8 cellular contexts compared by ENCODE assay signal in the genomic region with DNA sequence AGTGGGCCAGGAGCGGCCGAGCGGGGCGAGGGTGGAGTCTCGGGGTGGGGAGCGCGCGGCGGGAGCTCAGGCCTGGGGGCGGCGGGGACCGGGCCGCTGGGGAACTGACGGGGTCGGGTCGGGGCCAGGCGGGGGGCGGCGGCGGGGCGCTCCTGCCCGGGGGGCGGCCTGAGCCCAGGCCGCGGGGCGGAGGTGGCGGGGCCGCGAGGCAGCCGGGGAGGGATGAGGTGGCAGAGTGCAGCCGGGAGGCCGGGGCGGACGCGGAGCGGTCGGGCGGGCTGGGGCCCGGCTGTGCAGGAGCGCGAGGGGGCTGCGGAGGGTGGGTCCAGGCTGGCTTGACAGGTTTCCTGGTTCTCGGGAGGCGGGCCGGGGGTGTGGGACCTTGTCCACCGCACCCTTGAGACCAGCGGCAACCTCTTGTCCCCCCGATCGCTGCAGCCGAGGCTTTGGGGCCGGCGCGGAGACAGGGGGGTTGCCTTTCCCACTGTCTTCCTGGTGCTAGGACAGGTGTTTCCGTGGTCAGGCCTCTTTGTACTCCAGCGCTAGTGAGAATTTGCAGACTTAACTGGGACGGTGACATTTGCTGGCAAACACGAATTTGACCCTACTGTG. TPM values are rescaled to one million over a fixed set of nuclear protein-coding genes. Genes with fewer than 3 reads are reported as not detected.
A peak's percentile ranks its signal among the peaks of the same experiment; 100 is the strongest.
DNase-seq lines count a peak whose midpoint lies in the region; ATAC-seq and TF ChIP-seq lines count a peak whose summit lies in the region.
"Not testable (repeated sequence)": the region's sequence is repeated elsewhere in the genome, so short reads cannot be mapped to it uniquely, and the experiment has no call there.

No MANE protein-coding gene starts in this region.

- DNase-seq in MM.1S (peak; percentile 26), iPS-NIHi7 (ENCODE audit: extremely low spot score) (peak; percentile 10), aorta (peak in 1 of 2 donors; percentile 63)
- DNase-seq in activated CD4-positive, alpha-beta T cell treated with anti-CD3 and anti-CD28 coated beads for 1 hour = peak; percentile 8
- not testable (repeated sequence) for DNase-seq in chondrocyte (ENCODE audit: low spot score); retinal pigment epithelial cell (ENCODE audit: low read depth)

- not testable (repeated sequence) for H3K4me1 ChIP-seq in MM.1S (ENCODE audit: low read length); aorta (ENCODE audit: control insufficient read depth in 1 of 2, insufficient read depth in 2 of 2, low read length in 2 of 2)

- H3K79me2 ChIP-seq in MM.1S (ENCODE audit: low read length) = peaks cover 43% of the 10 kb centered on the region

- H3K27ac ChIP-seq in MM.1S (ENCODE audit: low read length) = peak overlapping the region; percentile 52; the same call in 1 of the 2 replicates
- peak overlapping the region in 1 of 2 donors; percentile 74 for H3K27ac ChIP-seq in aorta (ENCODE audit: low read depth in 1 of 2, low read length in 2 of 2)

- intact Hi-C loops in aorta (cut with DNase I) = not testable (repeated sequence)

- not testable (repeated sequence) for H3K36me3 ChIP-seq in MM.1S (replicated peaks; ENCODE audit: insufficient read depth, low read length); aorta (ENCODE audit: control insufficient read depth in 1 of 2, insufficient read depth in 2 of 2, low read length in 1 of 2)

- peak overlapping the region; percentile 73 for H3K4me2 ChIP-seq in MM.1S (ENCODE audit: low read depth, low read length)

- not testable (repeated sequence) for H3K9me3 ChIP-seq in MM.1S (replicated peaks; ENCODE audit: insufficient read depth, low read length); aorta (ENCODE audit: control insufficient read depth, low read length)

- not testable (repeated sequence) for H3K36me3 Mint-ChIP-seq in chondrocyte (ENCODE audit: low read depth)

- H3K27me3 Mint-ChIP-seq in chondrocyte (ENCODE audit: low read depth) = not testable (repeated sequence)

- H3K9ac ChIP-seq in MM.1S (ENCODE audit: low read length) = peak overlapping the region; percentile 77

- H3K4me3 Mint-ChIP-seq in chondrocyte (ENCODE audit: unreplicated experiment) = peak overlapping the region; percentile 83

- H3K9me2 ChIP-seq in MM.1S (replicated peaks; ENCODE audit: insufficient read depth, low read length) = not testable (repeated sequence)

- H3K4me3 ChIP-seq in MM.1S (ENCODE audit: low read length) = peak overlapping the region; percentile 76
- H3K4me3 ChIP-seq in retinal pigment epithelial cell (ENCODE audit: low read length) = peak overlapping the region; percentile 68
- H3K4me3 ChIP-seq in aorta (ENCODE audit: low read length in 2 of 2) = peak overlapping the region; percentile 95 to 97

- not testable (repeated sequence) for H3F3A ChIP-seq in MM.1S (ENCODE audit: insufficient read depth, low read length)

- not testable (repeated sequence) for H4K20me1 ChIP-seq in MM.1S (ENCODE audit: insufficient read depth, low read length)

- peaks cover 12% of the 10 kb centered on the region for H3K4me1 Mint-ChIP-seq in chondrocyte (ENCODE audit: low read depth)

- WGBS in aorta, 2 donors = 1% methylated on average over 47 to 57 of the region's 57 CpGs

- H3K27me3 ChIP-seq in MM.1S (replicated peaks; ENCODE audit: insufficient read depth, low read length); aorta (ENCODE audit: control insufficient read depth in 1 of 2, insufficient read depth in 2 of 2, low read length in 1 of 2): not testable (repeated sequence)

- H3K27ac Mint-ChIP-seq in chondrocyte (ENCODE audit: unreplicated experiment) = peak overlapping the region; percentile 83

- ATAC-seq in GM18508 (IDR thresholded peaks at IDR 0.05; ENCODE audit: insufficient read depth, unreplicated experiment) (peak; percentile 20), HG02678 (IDR thresholded peaks at IDR 0.05; ENCODE audit: unreplicated experiment) (peak; percentile 34), aorta (ENCODE audit: low FRiP score) (peak; percentile 31)

- not testable (repeated sequence) for TF ChIP-seq CTCF in MM.1S (IDR thresholded peaks at IDR 0.05; ENCODE audit: low read length); chondrocyte (IDR thresholded peaks at IDR 0.05); retinal pigment epithelial cell (conservative IDR thresholded peaks at IDR 0.05; ENCODE audit: low read depth, low read length)

- not testable (repeated sequence) for H3K9me3 Mint-ChIP-seq in chondrocyte (ENCODE audit: low read depth)

- not testable (repeated sequence) for H2AFZ ChIP-seq in MM.1S (ENCODE audit: low read length)

RNA-seq across cellular contexts. Expression of a gene that starts 0.8 kb away (rescaled TPM):
- 29.2 to 32.5 TPM (median 31.8 TPM) in 3 replicates for total RNA-seq in chondrocyte
- 10 to 100 TPM; 21.6 to 21.9 TPM for total RNA-seq in aorta
- polyA plus RNA-seq in aorta = 10 to 100 TPM; 10.0 to 11.8 TPM
